Comparison of ENCODE assay signal across 13 cellular contexts in the genomic region with DNA sequence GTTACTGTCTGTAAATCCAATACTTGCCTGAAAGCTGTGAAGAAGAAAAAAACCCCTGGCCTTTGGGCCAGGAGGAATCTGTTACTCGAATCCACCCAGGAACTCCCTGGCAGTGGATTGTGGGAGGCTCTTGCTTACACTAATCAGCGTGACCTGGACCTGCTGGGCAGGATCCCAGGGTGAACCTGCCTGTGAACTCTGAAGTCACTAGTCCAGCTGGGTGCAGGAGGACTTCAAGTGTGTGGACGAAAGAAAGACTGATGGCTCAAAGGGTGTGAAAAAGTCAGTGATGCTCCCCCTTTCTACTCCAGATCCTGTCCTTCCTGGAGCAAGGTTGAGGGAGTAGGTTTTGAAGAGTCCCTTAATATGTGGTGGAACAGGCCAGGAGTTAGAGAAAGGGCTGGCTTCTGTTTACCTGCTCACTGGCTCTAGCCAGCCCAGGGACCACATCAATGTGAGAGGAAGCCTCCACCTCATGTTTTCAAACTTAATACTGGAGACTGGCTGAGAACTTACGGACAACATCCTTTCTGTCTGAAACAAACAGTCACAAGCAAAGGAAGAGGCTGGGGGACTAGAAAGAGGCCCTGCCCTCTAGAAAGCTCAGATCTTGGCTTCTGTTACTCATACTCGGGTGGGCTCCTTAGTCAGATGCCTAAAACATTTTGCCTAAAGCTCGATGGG. TPM values are rescaled to one million over a fixed set of nuclear protein-coding genes. Genes with fewer than 3 reads are reported as not detected.
DNase-seq lines count a peak whose midpoint lies in the region; ATAC-seq and TF ChIP-seq lines count a peak whose summit lies in the region.
"Had no signal": no experiment of that assay in that cellular context is flagged by ENCODE, and none has a peak within 500 bp of the region (broad histone marks: within the 10 kb centered on the region; RNA-seq: fewer than 3 reads in every experiment).

No MANE protein-coding gene starts in this region.

- no peak overlapping the region for H4K8ac ChIP-seq in mesenchymal stem cell (ENCODE audit: low read length)

- no peaks in the 10 kb centered on the region for H3K27me3 Mint-ChIP-seq in activated T-cell treated with anti-CD3 and anti-CD28 coated beads, Interleukin-2, amount 50 U/mL, for 24 hours
- no peaks in the 10 kb centered on the region for H3K27me3 Mint-ChIP-seq in activated naive CD8-positive, alpha-beta T cell

- peaks cover 67 to 80% of the 10 kb centered on the region in 2 experiments for H3K36me3 ChIP-seq in mesenchymal stem cell (ENCODE audit: control insufficient read depth in 1 of 2, insufficient read depth in 2 of 2, low read depth in 1 of 2, low read length in 2 of 2)
- H3K36me3 ChIP-seq in tibial nerve = peaks cover 0 to 89% (median 11%) of the 10 kb centered on the region in 3 donors

- DNase-seq in activated T-cell treated with anti-CD3 and anti-CD28 coated beads, Interleukin-2, amount 50 U/mL, for 24 hours = no peak
- DNase-seq in activated T-cell treated with anti-CD3 and anti-CD28 coated beads for 4 hours = no peak
- no peak for DNase-seq in mesenchymal stem cell
- DNase-seq in tibial nerve (ENCODE audit: low spot score in 2 of 2) = no peak
- DNase-seq in NCI-H187 (lab: John Stamatoyannopoulos, UW) = no peak
- DNase-seq: H7; NCI-H1092; stimulated activated CD4-positive, alpha-beta T cell treated with anti-CD3 and anti-CD28 coated beads, Interleukin-12 subunit alpha, Interleukin-12 subunit beta, amount 100 ng/mL, for 4 hours had no signal

- H3K36me3 Mint-ChIP-seq in activated T-cell treated with anti-CD3 and anti-CD28 coated beads, Interleukin-2, amount 50 U/mL, for 24 hours (ENCODE audit: low read depth) = peaks cover 88% of the 10 kb centered on the region
- H3K36me3 Mint-ChIP-seq in activated naive CD8-positive, alpha-beta T cell = peaks cover 12% of the 10 kb centered on the region

- no peak overlapping the region for H3K4me3 ChIP-seq in mesenchymal stem cell (ENCODE audit: insufficient read depth in 1 of 2, low read depth in 1 of 2, low read length in 2 of 2)
- H3K4me3 ChIP-seq in tibial nerve = no peak overlapping the region
- H3K4me3 ChIP-seq: cardiac muscle cell had no signal

- H2AFZ ChIP-seq in mesenchymal stem cell (ENCODE audit: low read depth, low read length) = no peak overlapping the region

- H3K27me3 ChIP-seq in mesenchymal stem cell (ENCODE audit: control insufficient read depth in 1 of 2, insufficient read depth in 1 of 2, low read length in 2 of 2) (no peaks in the 10 kb centered on the region), tibial nerve (no peaks in the 10 kb centered on the region)
- H3K27me3 ChIP-seq: cardiac muscle cell had no signal

- H3K27ac ChIP-seq in mesenchymal stem cell (ENCODE audit: low read length, poor library complexity, severe bottlenecking) = peak overlapping the region; percentile 70
- H3K27ac ChIP-seq in tibial nerve = peak overlapping the region in 3 of 4 donors; percentile 13 to 56 (median 46)
- H3K27ac ChIP-seq: VCaP had no signal

- peak overlapping the region; percentile 55 for H2AK5ac ChIP-seq in mesenchymal stem cell (ENCODE audit: low read length, severe bottlenecking)

- H3K4me3 Mint-ChIP-seq in activated T-cell treated with anti-CD3 and anti-CD28 coated beads, Interleukin-2, amount 50 U/mL, for 24 hours = peak overlapping the region; percentile 23
- H3K4me3 Mint-ChIP-seq in activated naive CD8-positive, alpha-beta T cell = peak overlapping the region; percentile 62

- H3K27ac Mint-ChIP-seq in activated T-cell treated with anti-CD3 and anti-CD28 coated beads, Interleukin-2, amount 50 U/mL, for 24 hours = peak overlapping the region; percentile 99
- peak overlapping the region; percentile 99 for H3K27ac Mint-ChIP-seq in activated naive CD8-positive, alpha-beta T cell

- no peak for TF ChIP-seq CTCF in tibial nerve (IDR thresholded peaks at IDR 0.05)

- H3K9me3 ChIP-seq in mesenchymal stem cell (ENCODE audit: control insufficient read depth, low read length) = no peaks in the 10 kb centered on the region
- no peaks in the 10 kb centered on the region for H3K9me3 ChIP-seq in tibial nerve

- H3K79me1 ChIP-seq in mesenchymal stem cell (replicated peaks; ENCODE audit: low read length, poor library complexity, severe bottlenecking) = peaks cover 4% of the 10 kb centered on the region

- H2BK12ac ChIP-seq in mesenchymal stem cell (ENCODE audit: low read length in 2 of 2) = no peak overlapping the region

- no peaks in the 10 kb centered on the region for H3K9me3 Mint-ChIP-seq in activated T-cell treated with anti-CD3 and anti-CD28 coated beads, Interleukin-2, amount 50 U/mL, for 24 hours
- H3K9me3 Mint-ChIP-seq in activated naive CD8-positive, alpha-beta T cell (ENCODE audit: low read depth) = no peaks in the 10 kb centered on the region

- TF ChIP-seq EP300 in tibial nerve (IDR thresholded peaks at IDR 0.05) = no peak

- H3K4me1 ChIP-seq in mesenchymal stem cell (ENCODE audit: control insufficient read depth, insufficient read depth, low read depth, low read length) = peaks cover 18% of the 10 kb centered on the region
- peaks cover 0 to 18% (median 0%) of the 10 kb centered on the region in 4 donors for H3K4me1 ChIP-seq in tibial nerve

- H3K9ac ChIP-seq in mesenchymal stem cell (ENCODE audit: low read length) = no peak overlapping the region

- 92% methylated on average over 5 of the region's 6 CpGs for WGBS in mesenchymal stem cell
- WGBS in tibial nerve, 2 donors = 54 to 72% methylated on average over 6 of the region's 6 CpGs

- no peak overlapping the region for H3K18ac ChIP-seq in mesenchymal stem cell (ENCODE audit: low read depth in 1 of 2, low read length in 2 of 2)

- no peak overlapping the region for H3K14ac ChIP-seq in mesenchymal stem cell (ENCODE audit: low read length in 2 of 2)

- no peak overlapping the region for H4K91ac ChIP-seq in mesenchymal stem cell (ENCODE audit: low read length)

- H3K4me2 ChIP-seq in mesenchymal stem cell (ENCODE audit: low read length, poor library complexity, severe bottlenecking) = no peak overlapping the region

- TF ChIP-seq POLR2A in tibial nerve (IDR thresholded peaks at IDR 0.05) = no peak

- no peak overlapping the region for H2BK15ac ChIP-seq in mesenchymal stem cell (ENCODE audit: low read depth, poor library complexity, severe bottlenecking)

- H2BK120ac ChIP-seq in mesenchymal stem cell (ENCODE audit: low read depth, low read length) = no peak overlapping the region

- peaks cover 88% of the 10 kb centered on the region for H3K4me1 Mint-ChIP-seq in activated T-cell treated with anti-CD3 and anti-CD28 coated beads, Interleukin-2, amount 50 U/mL, for 24 hours (ENCODE audit: low read depth)
- peaks cover 91% of the 10 kb centered on the region for H3K4me1 Mint-ChIP-seq in activated naive CD8-positive, alpha-beta T cell (ENCODE audit: low read depth)

- peak overlapping the region; percentile 26 for H2BK5ac ChIP-seq in mesenchymal stem cell (ENCODE audit: low read depth, low read length, poor library complexity, severe bottlenecking)

- no peak overlapping the region for H3K23ac ChIP-seq in mesenchymal stem cell (ENCODE audit: low read length in 2 of 2)

- no peak overlapping the region for H3K4ac ChIP-seq in mesenchymal stem cell (ENCODE audit: low read depth in 1 of 2, low read length in 2 of 2)

- ATAC-seq in HG03159 (IDR thresholded peaks at IDR 0.05; ENCODE audit: unreplicated experiment) (no peak), HG02759 (IDR thresholded peaks at IDR 0.05; ENCODE audit: unreplicated experiment) (no peak)

RNA-seq across cellular contexts. Expression of a gene that starts 13.5 kb away (rescaled TPM):
- polyA plus RNA-seq in mesenchymal stem cell (2013, experiment 1 of 2) = 28.6 TPM
- 29.9 TPM for polyA plus RNA-seq in mesenchymal stem cell (2013, experiment 2 of 2)
- total RNA-seq in tibial nerve = 100 to 1,000 TPM in 1 of 4 donors, 10 to 100 TPM in 3; 54.8 to 106 (median 80.5) TPM
